In genomic region chr20:31915491-31916280, GRCh38 we compare ENCODE assay signal across 14 cellular contexts.
"Had no signal": no experiment of that assay in that cellular context is flagged by ENCODE, and none has a peak within 500 bp of the region (broad histone marks: within the 10 kb centered on the region; RNA-seq: fewer than 3 reads in every experiment).

No MANE protein-coding gene starts in this region.

- DNase-seq: activated CD4-positive, alpha-beta T cell treated with anti-CD3 and anti-CD28 coated beads, Interleukin-2, amount 50 U/mL, for 4 hours; activated naive CD4-positive, alpha-beta T cell; activated naive CD8-positive, alpha-beta T cell treated with anti-CD3 and anti-CD28 coated beads, Interleukin-2, amount 10 ng/mL, durations not matched to agents 7 days and 5 days; amygdala; dermis blood vessel endothelial cell; effector memory CD4-positive, alpha-beta T cell; left colon; mesendoderm; naive thymus-derived CD8-positive, alpha-beta T cell; ovary; stimulated activated CD4-positive, alpha-beta T cell treated with anti-CD3 and anti-CD28 coated beads, Interleukin-4, amount 100 ng/mL, for 1 hour; stomach; trophoblast cell had no signal

- ATAC-seq: left colon; naive thymus-derived CD8-positive, alpha-beta T cell; sciatic nerve had no signal
